In genomic region chr2:233814063-233814435, GRCh38 we compare ENCODE assay signal across 1 cellular context.
TF ChIP-seq lines count a peak whose summit lies in the region.

No MANE protein-coding gene starts in this region.

TF ChIP-seq in K562, 482 proteins besides CTCF, POLR2A, EP300 and RAD21:
- no peak for TF ChIP-seq XRCC5 (IDR thresholded peaks at IDR 0.05; ENCODE audit: low read depth, low read length)
- TF ChIP-seq SIX5 (IDR thresholded peaks at IDR 0.05; ENCODE audit: borderline replicate concordance in 1 of 2, insufficient read depth in 1 of 2, low read depth in 1 of 2, low read length in 2 of 2), result peak; percentile 45 to 51; a peak in 3 of 4 replicates
- no peak for TF ChIP-seq NONO (IDR thresholded peaks at IDR 0.05; ENCODE audit: low read depth in 2 of 2, low read length in 1 of 2)
- peak; percentile 80 for TF ChIP-seq HCFC1 (IDR thresholded peaks at IDR 0.05; ENCODE audit: low read depth, low read length)
- peak; percentile 74 for TF ChIP-seq ZNF143 (CRISPR knock-in tag; IDR thresholded peaks at IDR 0.05)
- TF ChIP-seq, protein P1, sequence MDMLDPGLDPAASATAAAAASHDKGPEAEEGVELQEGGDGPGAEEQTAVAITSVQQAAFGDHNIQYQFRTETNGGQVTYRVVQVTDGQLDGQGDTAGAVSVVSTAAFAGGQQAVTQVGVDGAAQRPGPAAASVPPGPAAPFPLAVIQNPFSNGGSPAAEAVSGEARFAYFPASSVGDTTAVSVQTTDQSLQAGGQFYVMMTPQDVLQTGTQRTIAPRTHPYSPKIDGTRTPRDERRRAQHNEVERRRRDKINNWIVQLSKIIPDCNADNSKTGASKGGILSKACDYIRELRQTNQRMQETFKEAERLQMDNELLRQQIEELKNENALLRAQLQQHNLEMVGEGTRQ (CRISPR knock-in tag; IDR thresholded peaks at IDR 0.05), result peak; percentile 90
- TF ChIP-seq RFX1 (IDR thresholded peaks at IDR 0.05), result peak; percentile 77
- TF ChIP-seq FOS (IDR thresholded peaks at IDR 0.05; ENCODE audit: extremely low read depth, insufficient read length), result peak; percentile 6
- TF ChIP-seq RAD51 (IDR thresholded peaks at IDR 0.05; ENCODE audit: borderline replicate concordance, low read depth), result peak; percentile 67; the same call in 1 of the 2 replicates
- TF ChIP-seq, protein P2, sequence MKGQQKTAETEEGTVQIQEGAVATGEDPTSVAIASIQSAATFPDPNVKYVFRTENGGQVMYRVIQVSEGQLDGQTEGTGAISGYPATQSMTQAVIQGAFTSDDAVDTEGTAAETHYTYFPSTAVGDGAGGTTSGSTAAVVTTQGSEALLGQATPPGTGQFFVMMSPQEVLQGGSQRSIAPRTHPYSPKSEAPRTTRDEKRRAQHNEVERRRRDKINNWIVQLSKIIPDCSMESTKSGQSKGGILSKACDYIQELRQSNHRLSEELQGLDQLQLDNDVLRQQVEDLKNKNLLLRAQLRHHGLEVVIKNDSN (CRISPR knock-in tag; IDR thresholded peaks at IDR 0.05), result peak; percentile 85
